In the genomic region with DNA sequence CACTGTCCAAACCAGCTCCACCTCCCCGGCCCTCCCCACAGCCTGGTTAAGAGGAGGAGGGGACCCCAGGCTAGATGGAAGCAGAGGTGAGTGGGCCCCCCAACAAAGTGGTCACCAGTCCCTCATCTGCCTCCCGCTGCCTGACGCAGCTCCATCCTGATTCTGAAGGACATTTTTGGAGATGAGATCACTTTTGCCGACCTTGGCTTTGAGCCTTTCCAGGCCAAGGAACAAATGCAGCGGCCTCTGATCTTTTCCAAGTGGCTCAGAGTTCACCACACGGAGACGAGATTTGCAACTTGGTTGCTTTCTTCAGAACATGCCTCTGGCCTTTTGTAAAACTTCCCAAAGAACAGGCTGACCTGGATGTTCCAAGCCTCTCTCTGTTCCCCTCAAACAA, we compare ENCODE assay signal across 30 cellular contexts.
"Had no signal": no experiment of that assay in that cellular context is flagged by ENCODE, and none has a peak within 500 bp of the region (broad histone marks: within the 10 kb centered on the region; RNA-seq: fewer than 3 reads in every experiment).

No MANE protein-coding gene starts in this region.

- H3K36me3 Mint-ChIP-seq: activated CD8-positive, alpha-beta memory T cell treated with anti-CD3 and anti-CD28 coated beads, Interleukin-2, amount 10 ng/mL, durations not matched to agents 7 days and 5 days; activated naive CD4-positive, alpha-beta T cell treated with anti-CD3 and anti-CD28 coated beads, Interleukin-2, amount 50 U/mL, for 24 hours; brain; IgD-negative memory B cell; T-cell had no signal

- H3K9me3 Mint-ChIP-seq: activated B cell treated with CpG ODN at 0.5 μM for 24 hours; activated CD4-positive, alpha-beta T cell treated with anti-CD3 and anti-CD28 coated beads, Interleukin-2, amount 10 ng/mL, durations not matched to agents 24 days and 14 days; activated naive CD4-positive, alpha-beta T cell treated with anti-CD3 and anti-CD28 coated beads, Interleukin-2, amount 50 U/mL, for 24 hours; activated T-cell treated with anti-CD3 and anti-CD28 coated beads, Interleukin-2, amount 50 U/mL, for 24 hours; T-cell had no signal

- FAIRE-seq: astrocyte, TTC549 had no signal

- H3K4me3 ChIP-seq: SK-N-MC had no signal

- H3K4me1 Mint-ChIP-seq: activated B cell treated with CpG ODN at 0.5 μM for 24 hours; activated CD4-positive, alpha-beta T cell treated with anti-CD3 and anti-CD28 coated beads, Interleukin-2, amount 10 ng/mL, durations not matched to agents 24 days and 14 days; activated CD8-positive, alpha-beta memory T cell treated with anti-CD3 and anti-CD28 coated beads, Interleukin-2, amount 10 ng/mL, durations not matched to agents 7 days and 5 days; activated naive CD4-positive, alpha-beta T cell treated with anti-CD3 and anti-CD28 coated beads, Interleukin-2, amount 50 U/mL, for 24 hours; IgD-negative memory B cell had no signal

- H3K27ac ChIP-seq: SK-N-MC had no signal

- DNase-seq: activated B cell treated with CpG ODN at 0.5 μM for 24 hours; activated CD4-positive, alpha-beta T cell treated with anti-CD3 and anti-CD28 coated beads for 1 hour; activated CD4-positive, alpha-beta T cell treated with anti-CD3 and anti-CD28 coated beads, Interleukin-2, amount 10 ng/mL, durations not matched to agents 24 days and 14 days; activated CD4-positive, alpha-beta T cell treated with anti-CD3 and anti-CD28 coated beads, Interleukin-2, amount 50 U/mL, for 48 hours; activated CD8-positive, alpha-beta memory T cell treated with anti-CD3 and anti-CD28 coated beads, Interleukin-2, amount 10 ng/mL, durations not matched to agents 7 days and 5 days; activated effector memory CD4-positive, alpha-beta T cell treated with Interleukin-2 at 50 U/mL for 16 hours; activated naive CD4-positive, alpha-beta T cell; activated T-cell treated with anti-CD3 and anti-CD28 coated beads, Interleukin-2, amount 50 U/mL, for 24 hours; KG1; NCI-H1048; NCI-H146; NCI-H187 treated with DMSO at 0.1 percent for 48 hours; NCI-H2081 treated with DMSO at 0.1 percent for 48 hours; NCI-H2171; NCI-H2227 treated with DMSO at 0.1 percent for 48 hours; NCI-H510A; NCI-H526 treated with DMSO at 0.1 percent for 48 hours; NK-92 treated with Interleukin-12 subunit alpha and Interleukin-12 subunit beta, amount 100 ng/mL, for 24 hours; OCI-M1; RPMI8226; T-cell; T-helper 2 cell; T1000 had no signal

- H3K4me3 Mint-ChIP-seq: activated B cell treated with CpG ODN at 0.5 μM for 24 hours; activated CD4-positive, alpha-beta T cell treated with anti-CD3 and anti-CD28 coated beads, Interleukin-2, amount 10 ng/mL, durations not matched to agents 24 days and 14 days; activated CD8-positive, alpha-beta memory T cell treated with anti-CD3 and anti-CD28 coated beads, Interleukin-2, amount 10 ng/mL, durations not matched to agents 7 days and 5 days; activated naive CD4-positive, alpha-beta T cell treated with anti-CD3 and anti-CD28 coated beads, Interleukin-2, amount 50 U/mL, for 24 hours; activated T-cell treated with anti-CD3 and anti-CD28 coated beads, Interleukin-2, amount 50 U/mL, for 24 hours; activated T-helper 1 cell treated with anti-CD3 and anti-CD28 coated beads, Interleukin-12 subunit alpha, Interleukin-12 subunit beta, Interleukin-2, Interleukin-4 antibody, amounts not matched to agents 30 ng/mL and 10 ng/mL and 1 ng/mL, durations not matched to agents 14 hours and 24 hours and 36 hours; brain; IgD-negative memory B cell; T-cell had no signal

- H3K27ac Mint-ChIP-seq: activated B cell treated with CpG ODN at 0.5 μM for 24 hours; activated CD4-positive, alpha-beta T cell treated with anti-CD3 and anti-CD28 coated beads, Interleukin-2, amount 10 ng/mL, durations not matched to agents 24 days and 14 days; activated CD8-positive, alpha-beta memory T cell treated with anti-CD3 and anti-CD28 coated beads, Interleukin-2, amount 10 ng/mL, durations not matched to agents 7 days and 5 days; activated naive CD4-positive, alpha-beta T cell treated with anti-CD3 and anti-CD28 coated beads, Interleukin-2, amount 50 U/mL, for 24 hours; activated T-cell treated with anti-CD3 and anti-CD28 coated beads, Interleukin-2, amount 50 U/mL, for 24 hours; activated T-helper 1 cell treated with anti-CD3 and anti-CD28 coated beads, Interleukin-12 subunit alpha, Interleukin-12 subunit beta, Interleukin-2, Interleukin-4 antibody, amounts not matched to agents 30 ng/mL and 10 ng/mL and 1 ng/mL, durations not matched to agents 14 hours and 24 hours and 36 hours; IgD-negative memory B cell; T-cell had no signal
